In genomic region chr15:74958320-74958907, GRCh38 we compare ENCODE assay signal across 9 cellular contexts. TPM values are rescaled to one million over a fixed set of nuclear protein-coding genes. Genes with fewer than 3 reads are reported as not detected.
DNase-seq lines count a peak whose midpoint lies in the region; ATAC-seq and TF ChIP-seq lines count a peak whose summit lies in the region.
"Had no signal": no experiment of that assay in that cellular context is flagged by ENCODE, and none has a peak within 500 bp of the region (broad histone marks: within the 10 kb centered on the region; RNA-seq: fewer than 3 reads in every experiment).

No MANE protein-coding gene starts in this region.

- DNase-seq in AG08396 (ENCODE audit: low spot score): peak; percentile 54
- no peak for DNase-seq in HCT116 (ENCODE audit: low read depth, low spot score)
- no peak for DNase-seq in MCF 10A (ENCODE audit: unreplicated experiment)
- no peak for DNase-seq in kidney epithelial cell (ENCODE audit: low read depth)
- DNase-seq in stimulated activated naive CD8-positive, alpha-beta T cell treated with anti-CD3 and anti-CD28 coated beads, Interleukin-15, amount 100 ng/mL, for 72 hours: no peak
- DNase-seq in activated CD4-positive, CD25-positive, alpha-beta regulatory T cell treated with anti-CD3 and anti-CD28 coated beads, Interleukin-2, amount 50 U/mL, for 72 hours: no peak
- DNase-seq in hippocampal formation (lab: John Stamatoyannopoulos, UW): no peak
- DNase-seq in stimulated activated naive CD4-positive, alpha-beta T cell treated with Interleukin-2 at 50 U/mL for 16 hours (lab: John Stamatoyannopoulos, UW): no peak

- H3K27ac ChIP-seq in HCT116 (ENCODE audit: low read depth, low read length): peak overlapping the region; percentile 37; the same call in 1 of the 2 replicates

- H3K4me3 ChIP-seq in HCT116 (replicated peaks in 1 of 2; ENCODE audit: low read depth in 1 of 2, low read length in 2 of 2) (peak overlapping the region; percentile 62 to 82), kidney epithelial cell (ENCODE audit: low read depth, low read length) (peak overlapping the region; percentile 41)

- no peaks in the 10 kb centered on the region for H4K20me1 ChIP-seq in HCT116 (ENCODE audit: insufficient read depth)

- H3K27ac Mint-ChIP-seq in MCF 10A (ENCODE audit: low read depth, unreplicated experiment): no peak overlapping the region
- no peak overlapping the region for H3K27ac Mint-ChIP-seq in stimulated activated naive CD8-positive, alpha-beta T cell treated with anti-CD3 and anti-CD28 coated beads, Interleukin-15, amount 100 ng/mL, for 72 hours
- H3K27ac Mint-ChIP-seq: activated naive CD4-positive, alpha-beta T cell treated with anti-CD3 and anti-CD28 coated beads, Interleukin-2, amount 50 U/mL, for 24 hours had no signal

- no peaks in the 10 kb centered on the region for H3K4me1 Mint-ChIP-seq in MCF 10A (ENCODE audit: insufficient read depth, unreplicated experiment)
- peaks cover 71% of the 10 kb centered on the region for H3K4me1 Mint-ChIP-seq in stimulated activated naive CD8-positive, alpha-beta T cell treated with anti-CD3 and anti-CD28 coated beads, Interleukin-15, amount 100 ng/mL, for 72 hours

- BruUV-seq in HCT116 (replicated peaks; lab: Mats Ljungman, UMichigan) (no TSS peak), MCF 10A (replicated peaks; lab: Mats Ljungman, UMichigan) (no TSS peak)

- H3K9me3 Mint-ChIP-seq in MCF 10A (ENCODE audit: unreplicated experiment): no peaks in the 10 kb centered on the region
- H3K9me3 Mint-ChIP-seq in stimulated activated naive CD8-positive, alpha-beta T cell treated with anti-CD3 and anti-CD28 coated beads, Interleukin-15, amount 100 ng/mL, for 72 hours: no peaks in the 10 kb centered on the region
- H3K9me3 Mint-ChIP-seq: activated naive CD4-positive, alpha-beta T cell treated with anti-CD3 and anti-CD28 coated beads, Interleukin-2, amount 50 U/mL, for 24 hours had no signal

- peak overlapping the region; percentile 43 for H2AFZ ChIP-seq in HCT116 (ENCODE audit: low read depth, low read length, poor library complexity, severe bottlenecking)

- H3K27me3 ChIP-seq in HCT116 (ENCODE audit: insufficient read depth, low read length) (no peaks in the 10 kb centered on the region), kidney epithelial cell (ENCODE audit: control insufficient read depth, insufficient read depth, low read length) (peaks cover 13% of the 10 kb centered on the region)

- POLR2A ChIA-PET in HCT116 (lab: Charles Lee) (interaction anchor here (0.6 kb wide), 1 partner anchor 100 kb away, joined by 3 read pairs; no protein-coding TSS in a partner anchor), MCF 10A (lab: Yijun Ruan, JAX) (interaction anchor here (0.6 kb wide), 1 partner anchor 211 kb away, joined by 3 read pairs; no protein-coding TSS in a partner anchor)

- peak overlapping the region; percentile 8 for H3K4me3 Mint-ChIP-seq in MCF 10A (ENCODE audit: unreplicated experiment)
- peak overlapping the region; percentile 70 to 75 for H3K4me3 Mint-ChIP-seq in stimulated activated naive CD8-positive, alpha-beta T cell treated with anti-CD3 and anti-CD28 coated beads, Interleukin-15, amount 100 ng/mL, for 72 hours

- peak overlapping the region; percentile 100 for H3K4me2 ChIP-seq in HCT116 (ENCODE audit: low read length)

- no peaks in the 10 kb centered on the region for H3K36me3 Mint-ChIP-seq in MCF 10A (ENCODE audit: insufficient read depth, unreplicated experiment)
- H3K36me3 Mint-ChIP-seq: activated naive CD4-positive, alpha-beta T cell treated with anti-CD3 and anti-CD28 coated beads, Interleukin-2, amount 50 U/mL, for 24 hours had no signal

- TF ChIP-seq CTCF in HCT116 (IDR thresholded peaks at IDR 0.05 in 2 of 3, conservative IDR thresholded peaks at IDR 0.05 in 1 of 3; ENCODE audit: borderline replicate concordance in 1 of 3, insufficient read depth in 1 of 3, low read depth in 2 of 3, low read length in 2 of 3) (peak in 2 of 3 experiments; percentile 3 to 29; a peak in 1 of 6 replicates), MCF 10A (IDR thresholded peaks at IDR 0.05; ENCODE audit: unreplicated experiment) (no peak), kidney epithelial cell (IDR thresholded peaks at IDR 0.05; ENCODE audit: insufficient read depth, low read length, poor library complexity, severe bottlenecking) (peak; percentile 23)

- peak; percentile 41 for ATAC-seq in HCT116
- ATAC-seq in stimulated activated naive CD8-positive, alpha-beta T cell treated with anti-CD3 and anti-CD28 coated beads, Interleukin-15, amount 100 ng/mL, for 72 hours: no peak

- CTCF ChIA-PET in HCT116 (lab: Charles Lee): interaction anchor here (1.1 to 1.9 kb wide), 2 partner anchors 8 to 30 kb away, joined by 3 to 6 read pairs; no protein-coding TSS in a partner anchor
- CTCF ChIA-PET in MCF 10A (lab: Yijun Ruan, JAX): interaction anchor here (0.6 to 1.3 kb wide), 2 partner anchors 12 to 241 kb away, joined by 3 to 4 read pairs; no protein-coding TSS in a partner anchor

- intact Hi-C loops in HCT116 (cut with micrococcal nuclease) (no loop called here), MCF 10A (cut with micrococcal nuclease) (loop anchor here (10.0 kb wide), 1 partner anchor 584 kb away; no protein-coding TSS in a partner anchor)

- H3K79me2 ChIP-seq in HCT116 (ENCODE audit: insufficient read depth, low read length): no peaks in the 10 kb centered on the region; the same call in 1 of the 2 replicates

- TF ChIP-seq RAD21 in HCT116 (IDR thresholded peaks at IDR 0.05; ENCODE audit: low read depth): no peak

- H3K9me3 ChIP-seq in HCT116 (ENCODE audit: control insufficient read depth in 1 of 2, insufficient read depth in 1 of 2, low read depth in 1 of 2, low read length in 2 of 2): no peaks in the 10 kb centered on the region

- no peak for TF ChIP-seq POLR2A in HCT116 (IDR thresholded peaks at IDR 0.05; ENCODE audit: borderline replicate concordance, extremely low read depth, insufficient read depth, insufficient read length)

- H3K27me3 Mint-ChIP-seq in MCF 10A (ENCODE audit: insufficient read depth, unreplicated experiment): no peaks in the 10 kb centered on the region
- peaks cover 64% of the 10 kb centered on the region for H3K27me3 Mint-ChIP-seq in stimulated activated naive CD8-positive, alpha-beta T cell treated with anti-CD3 and anti-CD28 coated beads, Interleukin-15, amount 100 ng/mL, for 72 hours

- H3K36me3 ChIP-seq in HCT116 (ENCODE audit: control insufficient read depth in 1 of 2, insufficient read depth in 2 of 2, low read length in 2 of 2) (no peaks in the 10 kb centered on the region), kidney epithelial cell (ENCODE audit: control insufficient read depth, insufficient read depth, low read length) (no peaks in the 10 kb centered on the region)

- H3K9ac ChIP-seq in HCT116 (ENCODE audit: low read length): peak overlapping the region; percentile 89

- no peaks in the 10 kb centered on the region for H3K9me2 ChIP-seq in HCT116 (ENCODE audit: insufficient read depth)

- RAD21 ChIA-PET in HCT116 (lab: Charles Lee; ENCODE audit: low non-redundant PET in 1 of 2, low total read pairs in 2 of 2, uncharacterized antibody in 2 of 2, unreplicated experiment in 2 of 2): no interaction called here

- H3K4me1 ChIP-seq in HCT116 (ENCODE audit: control insufficient read depth in 1 of 2, insufficient read depth in 2 of 2, low read length in 2 of 2): peaks cover 17 to 65% of the 10 kb centered on the region in 2 experiments

TF ChIP-seq in HCT116, 20 proteins besides CTCF, POLR2A, EP300 and RAD21:
- TF ChIP-seq ELF1 (IDR thresholded peaks at IDR 0.05; ENCODE audit: borderline replicate concordance, low read depth) (no peak), EGR1 (IDR thresholded peaks at IDR 0.05; ENCODE audit: low read depth) (no peak), POLR2AphosphoS5 (IDR thresholded peaks at IDR 0.05; ENCODE audit: low read depth, low read length) (peak; percentile 53), EZH2 (IDR thresholded peaks at IDR 0.05) (no peak), ZNF274 (IDR thresholded peaks at IDR 0.05; ENCODE audit: low read depth, low read length) (no peak), CEBPB (IDR thresholded peaks at IDR 0.05; ENCODE audit: low read depth) (no peak)
- TF ChIP-seq, protein P1, sequence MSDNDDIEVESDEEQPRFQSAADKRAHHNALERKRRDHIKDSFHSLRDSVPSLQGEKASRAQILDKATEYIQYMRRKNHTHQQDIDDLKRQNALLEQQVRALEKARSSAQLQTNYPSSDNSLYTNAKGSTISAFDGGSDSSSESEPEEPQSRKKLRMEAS (IDR thresholded peaks at IDR 0.05): no peak

RNA-seq across cellular contexts. Expression of gene RPP25, which starts 1.8 kb away (rescaled TPM):
- 5.9 TPM for total RNA-seq in HCT116 (2021; ENCODE audit: unreplicated experiment)
- polyA plus RNA-seq in HCT116 (2012): 2.2 and 3.1 TPM in 2 replicates
- total RNA-seq in MCF 10A (2022): 0.17 TPM in 1 of 2 replicates, not detected in the other
- 9.6 and 12.8 TPM in 2 replicates for total RNA-seq in kidney epithelial cell

RNA-seq across cellular contexts. Expression of gene COX5A, which starts 20.5 kb away (rescaled TPM):
- total RNA-seq in HCT116 (2021; ENCODE audit: unreplicated experiment) (307 TPM), MCF 10A (2022) (295 and 339 TPM in 2 replicates), kidney epithelial cell (132 and 136 TPM in 2 replicates)
- polyA plus RNA-seq in HCT116 (2012): 290 and 419 TPM in 2 replicates

RNA-seq across cellular contexts. Expression of gene SCAMP5, which starts 36.9 kb away (rescaled TPM):
- total RNA-seq in HCT116 (2021; ENCODE audit: unreplicated experiment): 6.2 TPM
- 5.6 and 7.4 TPM in 2 replicates for polyA plus RNA-seq in HCT116 (2012)
- total RNA-seq in MCF 10A (2022): 0.54 and 0.96 TPM in 2 replicates
- 13.9 and 15.4 TPM in 2 replicates for total RNA-seq in kidney epithelial cell

RNA-seq across cellular contexts. Expression of gene FAM219B, which starts 51.8 kb away (rescaled TPM):
- total RNA-seq in HCT116 (2021; ENCODE audit: unreplicated experiment) (64.3 TPM), MCF 10A (2022) (62.9 and 68.4 TPM in 2 replicates), kidney epithelial cell (42.2 and 49.3 TPM in 2 replicates)
- 27.5 and 35.6 TPM in 2 replicates for polyA plus RNA-seq in HCT116 (2012)
